Comparison of ENCODE assay signal across 16 cellular contexts in genomic region chr5:101473483-101473882, GRCh38.
DNase-seq lines count a peak whose midpoint lies in the region; ATAC-seq and TF ChIP-seq lines count a peak whose summit lies in the region.
"Had no signal": no experiment of that assay in that cellular context is flagged by ENCODE, and none has a peak within 500 bp of the region (broad histone marks: within the 10 kb centered on the region; RNA-seq: fewer than 3 reads in every experiment).

No MANE protein-coding gene starts in this region.

- no peak overlapping the region for H3K23ac ChIP-seq in mesenchymal stem cell (ENCODE audit: low read length in 2 of 2)

- H3K9ac ChIP-seq in mesenchymal stem cell (ENCODE audit: low read length), result no peak overlapping the region

- no peak overlapping the region for H3K18ac ChIP-seq in mesenchymal stem cell (ENCODE audit: low read depth in 1 of 2, low read length in 2 of 2)

- no peak overlapping the region for H3K4me2 ChIP-seq in mesenchymal stem cell (ENCODE audit: low read length, poor library complexity, severe bottlenecking)

- no peak overlapping the region for H2BK5ac ChIP-seq in mesenchymal stem cell (ENCODE audit: low read depth, low read length, poor library complexity, severe bottlenecking)

- no peak overlapping the region for H4K91ac ChIP-seq in mesenchymal stem cell (ENCODE audit: low read length)

- peak; percentile 72 for ATAC-seq in GM19351 (IDR thresholded peaks at IDR 0.05; ENCODE audit: unreplicated experiment)
- ATAC-seq in GM19324 (IDR thresholded peaks at IDR 0.05; ENCODE audit: low FRiP score, unreplicated experiment), result no peak
- no peak for ATAC-seq in GM19397 (IDR thresholded peaks at IDR 0.05; ENCODE audit: unreplicated experiment)
- ATAC-seq: PC-3; right lobe of liver; stimulated activated memory B cell treated with anti-CD40 and anti-IgM and Interleukin-4, amounts not matched to agents 10 μg/mL and 1 μg/mL and 100 μg/mL, for 72 hours had no signal

- no peak overlapping the region for H4K8ac ChIP-seq in mesenchymal stem cell (ENCODE audit: low read length)

- H3K79me1 ChIP-seq in mesenchymal stem cell (replicated peaks; ENCODE audit: low read length, poor library complexity, severe bottlenecking), result no peaks in the 10 kb centered on the region

- H3K4me3 ChIP-seq in astrocyte of the cerebellum (ENCODE audit: low read depth, low read length) (no peak overlapping the region), mesenchymal stem cell (ENCODE audit: insufficient read depth in 1 of 2, low read depth in 1 of 2, low read length in 2 of 2) (no peak overlapping the region)
- H3K4me3 ChIP-seq: esophagus muscularis mucosa, right lobe of liver, vagina had no signal

- H3K36me3 ChIP-seq in mesenchymal stem cell (ENCODE audit: control insufficient read depth in 1 of 2, insufficient read depth in 2 of 2, low read depth in 1 of 2, low read length in 2 of 2), result no peaks in the 10 kb centered on the region
- H3K36me3 ChIP-seq: esophagus muscularis mucosa, right lobe of liver, vagina had no signal

- H2BK15ac ChIP-seq in mesenchymal stem cell (ENCODE audit: low read depth, poor library complexity, severe bottlenecking), result no peak overlapping the region

- no peak overlapping the region for H3K14ac ChIP-seq in mesenchymal stem cell (ENCODE audit: low read length in 2 of 2)

- no peaks in the 10 kb centered on the region for H3K27me3 ChIP-seq in mesenchymal stem cell (ENCODE audit: control insufficient read depth in 1 of 2, insufficient read depth in 1 of 2, low read length in 2 of 2)
- H3K27me3 ChIP-seq: esophagus muscularis mucosa, vagina had no signal

- WGBS in mesenchymal stem cell, result no CpG with 5 or more reads among the region's 1 CpG

- no peak for TF ChIP-seq CTCF in astrocyte of the cerebellum (IDR thresholded peaks at IDR 0.05; ENCODE audit: low read depth, low read length, missing control alignments)

- H2AK5ac ChIP-seq in mesenchymal stem cell (ENCODE audit: low read length, severe bottlenecking), result no peak overlapping the region

- in situ Hi-C loops in astrocyte of the cerebellum (cut with HindIII; ENCODE audit: low sequenced_read_pairs), result no loop called here

- no peaks in the 10 kb centered on the region for H3K4me1 ChIP-seq in mesenchymal stem cell (ENCODE audit: control insufficient read depth, insufficient read depth, low read depth, low read length)
- H3K4me1 ChIP-seq: esophagus muscularis mucosa, right lobe of liver, vagina had no signal

- no peaks in the 10 kb centered on the region for H3K9me3 ChIP-seq in mesenchymal stem cell (ENCODE audit: control insufficient read depth, low read length)
- H3K9me3 ChIP-seq: esophagus muscularis mucosa, right lobe of liver, vagina had no signal

- no peak overlapping the region for H2BK12ac ChIP-seq in mesenchymal stem cell (ENCODE audit: low read length in 2 of 2)

- no peak overlapping the region for H3K27ac ChIP-seq in mesenchymal stem cell (ENCODE audit: low read length, poor library complexity, severe bottlenecking)
- H3K27ac ChIP-seq: esophagus muscularis mucosa, right lobe of liver, vagina had no signal

- H2AFZ ChIP-seq in mesenchymal stem cell (ENCODE audit: low read depth, low read length), result no peak overlapping the region

- H2BK120ac ChIP-seq in mesenchymal stem cell (ENCODE audit: low read depth, low read length), result no peak overlapping the region

- DNase-seq in HS-5 (ENCODE audit: low read depth) (peak; percentile 36), astrocyte of the cerebellum (ENCODE audit: low read depth) (peak; percentile 13), mesenchymal stem cell (peak; percentile 2), T-helper 9 cell (no peak)
- DNase-seq in effector CD4-positive, alpha-beta T cell, result no peak
- DNase-seq: activated CD4-positive, alpha-beta T cell treated with anti-CD3 and anti-CD28 coated beads for 1 hour; NCI-H446 treated with DMSO at 0.1 percent for 48 hours; PC-3; right lobe of liver; stimulated activated CD4-positive, alpha-beta T cell treated with anti-CD3 and anti-CD28 coated beads, Interleukin-4, amount 100 ng/mL, for 1 hour had no signal

- H3K4ac ChIP-seq in mesenchymal stem cell (ENCODE audit: low read depth in 1 of 2, low read length in 2 of 2), result no peak overlapping the region

Comparison
In these comparisons a context has a peak if more than half of its experiments do, and no peak if none do; other contexts are left out.
1. DNase-seq: peak in HS-5 (single experiment), astrocyte of the cerebellum (single experiment) and mesenchymal stem cell (single experiment); none in T-helper 9 cell (single experiment) and effector CD4-positive, alpha-beta T cell (single experiment).